ENCODE assay signal across 11 cellular contexts in the genomic region with DNA sequence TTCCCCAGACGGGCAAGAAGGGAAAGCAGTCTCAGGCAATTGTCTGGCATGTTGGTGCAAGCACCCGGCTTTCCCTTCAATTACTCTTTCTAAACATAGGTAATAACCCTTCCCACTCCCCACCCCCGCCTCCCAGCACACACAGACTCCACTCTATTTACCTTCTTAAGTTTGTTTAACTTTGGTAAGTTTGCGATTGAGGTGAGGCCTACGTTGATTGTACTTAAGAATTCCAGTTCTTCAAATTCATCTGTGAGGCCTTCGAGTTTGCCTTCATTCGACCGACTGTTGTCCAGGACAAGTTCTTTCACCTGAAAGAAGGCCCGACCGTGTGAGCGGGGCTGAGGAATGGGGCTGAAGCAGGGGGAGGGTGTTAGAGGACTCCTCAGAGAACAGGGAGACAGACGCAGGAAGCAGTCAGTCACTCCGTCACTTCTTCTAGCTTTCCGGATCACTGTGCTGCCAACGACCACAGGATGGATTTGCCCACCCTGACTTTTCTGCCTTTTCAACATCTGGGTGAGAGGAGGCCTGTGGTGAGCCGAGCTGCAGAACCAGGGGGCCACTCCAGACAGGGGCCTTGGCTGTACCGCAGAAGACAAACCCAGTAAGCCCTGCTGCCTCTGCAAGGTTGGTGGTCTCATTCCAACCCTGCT. TPM values are rescaled to one million over a fixed set of nuclear protein-coding genes. Genes with fewer than 3 reads are reported as not detected.
DNase-seq lines count a peak whose midpoint lies in the region; ATAC-seq and TF ChIP-seq lines count a peak whose summit lies in the region.
"Had no signal": no experiment of that assay in that cellular context is flagged by ENCODE, and none has a peak within 500 bp of the region (broad histone marks: within the 10 kb centered on the region; RNA-seq: fewer than 3 reads in every experiment).

No MANE protein-coding gene starts in this region.

- no peak for TF ChIP-seq POLR2A in ovary (IDR thresholded peaks at IDR 0.05)
- no peak for TF ChIP-seq POLR2A in gastrocnemius medialis (IDR thresholded peaks at IDR 0.05)

- H3K4me3 ChIP-seq in dorsolateral prefrontal cortex (no peak overlapping the region), ovary (no peak overlapping the region), gastrocnemius medialis (no peak overlapping the region)

- no peak for TF ChIP-seq CTCF in MCF 10A (IDR thresholded peaks at IDR 0.05; ENCODE audit: unreplicated experiment)
- TF ChIP-seq CTCF in dorsolateral prefrontal cortex (IDR thresholded peaks at IDR 0.05 in 54 of 56, conservative IDR thresholded peaks at IDR 0.05 in 2 of 56; ENCODE audit: low read depth in 1 of 56, partially characterized antibody in 56 of 56): no peak
- no peak for TF ChIP-seq CTCF in ovary (IDR thresholded peaks at IDR 0.05)
- TF ChIP-seq CTCF in gastrocnemius medialis (IDR thresholded peaks at IDR 0.05 in 4 of 5, conservative IDR thresholded peaks at IDR 0.05 in 1 of 5): no peak

- H3K36me3 ChIP-seq in ovary (no peaks in the 10 kb centered on the region), gastrocnemius medialis (peaks cover 0 to 25% of the 10 kb centered on the region in 2 donors)

- no peaks in the 10 kb centered on the region for H3K27me3 ChIP-seq in dorsolateral prefrontal cortex
- H3K27me3 ChIP-seq in ovary: no peaks in the 10 kb centered on the region
- H3K27me3 ChIP-seq in gastrocnemius medialis: no peaks in the 10 kb centered on the region

- BruUV-seq in MCF 10A (replicated peaks; lab: Mats Ljungman, UMichigan): no TSS peak

- peak; percentile 23 to 66 for DNase-seq in T47D (ENCODE audit: low read depth in 1 of 2, low spot score in 1 of 2)
- no peak for DNase-seq in MCF 10A (ENCODE audit: unreplicated experiment)
- no peak for DNase-seq in dorsolateral prefrontal cortex
- DNase-seq in naive thymus-derived CD8-positive, alpha-beta T cell: no peak
- DNase-seq in ureter (ENCODE audit: low spot score): peak; percentile 70
- no peak for DNase-seq in ovary
- DNase-seq in gastrocnemius medialis: no peak
- DNase-seq in hypothalamus (lab: John Stamatoyannopoulos, UW): no peak
- DNase-seq: activated CD4-positive, alpha-beta T cell treated with anti-CD3 and anti-CD28 coated beads, Interleukin-2, amount 50 U/mL, for 1 hour; activated gamma-delta T cell; central memory CD4-positive, alpha-beta T cell had no signal

- no peak for TF ChIP-seq EP300 in ovary (IDR thresholded peaks at IDR 0.05)

- peaks cover 1% of the 10 kb centered on the region for H3K4me1 Mint-ChIP-seq in MCF 10A (ENCODE audit: insufficient read depth, unreplicated experiment)
- peaks cover 33 to 71% (median 70%) of the 10 kb centered on the region in 4 donors for H3K4me1 Mint-ChIP-seq in naive thymus-derived CD8-positive, alpha-beta T cell

- POLR2A ChIA-PET in MCF 10A (lab: Yijun Ruan, JAX): interaction anchor here (0.6 to 1.9 kb wide), 2 partner anchors 32 to 220 kb away, joined by 3 to 7 read pairs; a partner anchor contains a TSS
- POLR2A ChIA-PET in naive thymus-derived CD8-positive, alpha-beta T cell (lab: Charles Lee): interaction anchor here (1.4 to 1.5 kb wide), 2 partner anchors 31 to 33 kb away, joined by 6 read pairs; a partner anchor contains a TSS

- in situ Hi-C loops in T47D (cut with HindIII; ENCODE audit: low pct_unique_long_range_greater_than_20kb, low sequenced_read_pairs): no loop called here
- in situ Hi-C loops in gastrocnemius medialis (cut with MboI; ENCODE audit: low sequenced_read_pairs in 4 of 4): loop anchor here in 2 of 4 donors (10.0 kb wide), 1 partner anchor 87 kb away; no protein-coding TSS in a partner anchor

- H3K27ac ChIP-seq in dorsolateral prefrontal cortex: peak overlapping the region in 41 of 59 donors; percentile 0 to 99 (median 81)
- H3K27ac ChIP-seq in ovary: no peak overlapping the region
- no peak overlapping the region for H3K27ac ChIP-seq in gastrocnemius medialis

- WGBS in ovary, 3 donors: 88 to 90% (median 89%) methylated on average over 17 of the region's 17 CpGs

- H3K9me3 ChIP-seq in ovary: no peaks in the 10 kb centered on the region
- H3K9me3 ChIP-seq in gastrocnemius medialis: no peaks in the 10 kb centered on the region

- intact Hi-C loops in MCF 10A (cut with micrococcal nuclease) (no loop called here), dorsolateral prefrontal cortex (cut with DNase I) (no loop called here), ovary (cut with DNase I) (no loop called here), gastrocnemius medialis (cut with DNase I; ENCODE audit: low total_unique reads) (no loop called here)

- no peak for ATAC-seq in naive thymus-derived CD8-positive, alpha-beta T cell
- ATAC-seq in gastrocnemius medialis: no peak

- no peak overlapping the region for H3K27ac Mint-ChIP-seq in MCF 10A (ENCODE audit: low read depth, unreplicated experiment)
- H3K27ac Mint-ChIP-seq in naive thymus-derived CD8-positive, alpha-beta T cell: peak overlapping the region in 8 of 10 donors; percentile 14 to 87 (median 61)

- no peaks in the 10 kb centered on the region for H3K9me3 Mint-ChIP-seq in MCF 10A (ENCODE audit: unreplicated experiment)
- H3K9me3 Mint-ChIP-seq in naive thymus-derived CD8-positive, alpha-beta T cell: no peaks in the 10 kb centered on the region

- H3K4me1 ChIP-seq in ovary (ENCODE audit: insufficient read depth) (peaks cover 10% of the 10 kb centered on the region), gastrocnemius medialis (peaks cover 41 to 49% of the 10 kb centered on the region in 2 donors)

- no peak overlapping the region for H3K4me3 Mint-ChIP-seq in MCF 10A (ENCODE audit: unreplicated experiment)
- peak overlapping the region in 1 of 10 donors; percentile 41 for H3K4me3 Mint-ChIP-seq in naive thymus-derived CD8-positive, alpha-beta T cell

- H3K27me3 Mint-ChIP-seq in MCF 10A (ENCODE audit: insufficient read depth, unreplicated experiment): no peaks in the 10 kb centered on the region
- no peaks in the 10 kb centered on the region for H3K27me3 Mint-ChIP-seq in naive thymus-derived CD8-positive, alpha-beta T cell

- H3K36me3 Mint-ChIP-seq in MCF 10A (ENCODE audit: insufficient read depth, unreplicated experiment): peaks cover 46% of the 10 kb centered on the region
- H3K36me3 Mint-ChIP-seq in naive thymus-derived CD8-positive, alpha-beta T cell: peaks cover 0 to 46% (median 3%) of the 10 kb centered on the region in 3 donors

- CTCF ChIA-PET in MCF 10A (lab: Yijun Ruan, JAX): interaction anchor here (0.6 to 3.0 kb wide), 2 partner anchors 73 to 138 kb away, joined by 3 to 8 read pairs; no protein-coding TSS in a partner anchor

RNA-seq across cellular contexts. Expression of a gene that starts 33.0 kb away (rescaled TPM):
- total RNA-seq in MCF 10A (2022) (150 and 159 TPM in 2 replicates), dorsolateral prefrontal cortex (100 to 1,000 TPM in 110 of 120 experiments, 10 to 100 TPM in 10; 83.9 to 167 (median 121) TPM), ureter (169 TPM), ovary (100 to 1,000 TPM in 1 of 7 donors, 10 to 100 TPM in 6; 29.4 to 119 (median 86.3) TPM), gastrocnemius medialis (10 to 100 TPM; 27.1 to 55.8 (median 50.6) TPM)
- 100 to 1,000 TPM; 129 to 131 TPM for total RNA-seq in naive thymus-derived CD8-positive, alpha-beta T cell
- 10 to 100 TPM; 81.3 to 88.1 (median 84.3) TPM for polyA plus RNA-seq in naive thymus-derived CD8-positive, alpha-beta T cell
- 100 to 1,000 TPM in 1 of 2 donors, 10 to 100 TPM in 1; 42.8 to 158 TPM for polyA plus RNA-seq in ovary

Comparison
In these comparisons a context has a peak if more than half of its experiments do, and no peak if none do; other contexts are left out.
1. DNase-seq: peak in T47D (2 of 2) and ureter (single experiment); none in MCF 10A (single experiment), dorsolateral prefrontal cortex (0 of 10), naive thymus-derived CD8-positive, alpha-beta T cell (0 of 10), ovary (0 of 5), gastrocnemius medialis (0 of 2) and hypothalamus (0 of 51).
2. H3K27ac ChIP-seq: peak in dorsolateral prefrontal cortex (41 of 59); none in ovary (0 of 2) and gastrocnemius medialis (0 of 4).